ENCODE assay signal across 8 cellular contexts in the genomic region with DNA sequence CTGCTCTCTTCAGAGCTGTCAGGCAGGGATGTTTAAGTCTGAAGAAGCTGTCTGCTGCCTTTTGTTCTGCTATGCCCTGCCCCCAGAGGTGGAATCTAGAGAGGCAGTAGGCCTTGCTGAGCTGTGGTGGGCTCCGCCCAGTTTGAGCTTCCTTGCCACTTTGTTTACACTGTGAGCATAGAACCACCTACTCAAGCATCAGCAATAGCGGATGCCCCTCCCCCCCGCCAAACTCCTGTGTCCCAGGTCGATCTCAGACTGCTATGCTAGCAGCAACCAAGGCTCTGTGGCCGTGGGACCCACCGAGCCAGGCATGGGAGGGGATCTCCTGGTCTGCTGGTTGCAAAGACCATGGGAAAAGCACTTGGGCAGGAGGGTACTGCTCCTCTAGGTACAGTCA.
DNase-seq lines count a peak whose midpoint lies in the region; ATAC-seq, FAIRE-seq and TF ChIP-seq lines count a peak whose summit lies in the region.
"Not testable (repeated sequence)": the region's sequence is repeated elsewhere in the genome, so short reads cannot be mapped to it uniquely, and the experiment has no call there.

No MANE protein-coding gene starts in this region.

- H3K27ac Mint-ChIP-seq in WTC11; activated CD8-positive, alpha-beta T cell treated with anti-CD3 and anti-CD28 coated beads for 36 hours; neural progenitor cell: not testable (repeated sequence)

- not testable (repeated sequence) for TF ChIP-seq POLR2A in H1 (IDR thresholded peaks at IDR 0.05; ENCODE audit: control extremely low read depth in 1 of 2, low read depth in 2 of 2, low read length in 2 of 2)

- not testable (repeated sequence) for FAIRE-seq in H1 (lab: Jason Lieb, UNC)

- H4K91ac ChIP-seq in H1 (replicated peaks; ENCODE audit: insufficient read length, low read length), result not testable (repeated sequence)

- H3K23ac ChIP-seq in H1 (ENCODE audit: insufficient read length), result not testable (repeated sequence)

- H3K9me3 Mint-ChIP-seq in WTC11 (peaks cover 30% of the 10 kb centered on the region), neural progenitor cell (peaks cover 22% of the 10 kb centered on the region)
- H3K9me3 Mint-ChIP-seq in activated CD8-positive, alpha-beta T cell treated with anti-CD3 and anti-CD28 coated beads for 36 hours, result peaks cover 12% of the 10 kb centered on the region

- H2BK12ac ChIP-seq in H1 (ENCODE audit: low read depth, low read length), result peak overlapping the region; percentile 92; the same call in 1 of the 2 replicates

- not testable (repeated sequence) for H2BK15ac ChIP-seq in H1 (ENCODE audit: low read length)

- H3K36me3 ChIP-seq in OCI-LY3 (replicated peaks; ENCODE audit: low read depth, low read length); H1 (ENCODE audit: control insufficient read depth in 2 of 4, insufficient read depth in 4 of 4, low read length in 3 of 4); neural progenitor cell: not testable (repeated sequence)

- DNase-seq in Daoy (ENCODE audit: low read depth), result peak; percentile 13
- peak; percentile 80 for DNase-seq in WTC11 (ENCODE audit: low spot score)
- peak; percentile 72 for DNase-seq in activated CD8-positive, alpha-beta T cell treated with anti-CD3 and anti-CD28 coated beads for 36 hours
- peak; percentile 78 for DNase-seq in activated effector memory CD4-positive, alpha-beta T cell treated with anti-CD3 and anti-CD28 coated beads, Interleukin-2, amount 50 U/mL, for 16 hours
- peak; percentile 31 to 63 for DNase-seq in H1 (ENCODE audit: low read depth in 1 of 2, low spot score in 2 of 2)
- peak; percentile 41 for DNase-seq in neural progenitor cell (ENCODE audit: low spot score)
- DNase-seq in stimulated activated CD8-positive, alpha-beta memory T cell treated with anti-CD3 and anti-CD28 coated beads, Interleukin-15, amount 100 ng/mL, for 1 hour (ENCODE audit: low read depth), result peak; percentile 4

- H3F3A ChIP-seq in neural progenitor cell (ENCODE audit: low read depth), result not testable (repeated sequence)

- H3K4ac ChIP-seq in H1 (replicated peaks; ENCODE audit: insufficient read length, low read depth, low read length), result not testable (repeated sequence)

- H3K27me3 Mint-ChIP-seq in WTC11 (ENCODE audit: low read depth); activated CD8-positive, alpha-beta T cell treated with anti-CD3 and anti-CD28 coated beads for 36 hours; neural progenitor cell (ENCODE audit: insufficient read depth, low read depth): not testable (repeated sequence)

- CTCF ChIA-PET in WTC11 (lab: Charles Lee) (interaction anchor here (1.0 to 2.6 kb wide), 5 partner anchors 11 to 95 kb away, joined by 5 to 15 read pairs (median 8); no protein-coding TSS in a partner anchor), H1 (lab: Charles Lee; ENCODE audit: partially characterized antibody) (interaction anchor here (0.6 to 2.8 kb wide), 9 partner anchors 11 to 260 kb away, joined by 3 to 9 read pairs (median 3); no protein-coding TSS in a partner anchor)
- CTCF ChIA-PET in activated CD8-positive, alpha-beta T cell treated with anti-CD3 and anti-CD28 coated beads for 36 hours (lab: Charles Lee), result interaction anchor here (1.4 to 2.0 kb wide), 2 partner anchors 93 to 94 kb away, joined by 5 read pairs; no protein-coding TSS in a partner anchor

- not testable (repeated sequence) for H2BK120ac ChIP-seq in H1 (replicated peaks; ENCODE audit: low read depth, low read length)

- 83% methylated on average over 6 of the region's 6 CpGs; no CpG with 5 or more reads in 1 of the 2 experiments for WGBS in H1 (ENCODE audit: extremely low coverage in 1 of 2, insufficient coverage in 1 of 2, insufficient read length in 1 of 2, insufficient replicate concordance in 2 of 2, low coverage in 1 of 2, low lambda C conversion rate in 2 of 2, missing lambda C conversion rate in 1 of 2), 2 experiments

- H3K56ac ChIP-seq in H1 (replicated peaks; ENCODE audit: insufficient read length, low read depth, low read length), result not testable (repeated sequence)

- H3K23me2 ChIP-seq in H1 (ENCODE audit: low read depth, low read length), result not testable (repeated sequence)

- H4K8ac ChIP-seq in H1 (ENCODE audit: extremely low read depth, insufficient read depth, low read length), result peak overlapping the region; percentile 9; the same call in 1 of the 2 replicates

- H3K4me2 ChIP-seq in OCI-LY3 (ENCODE audit: low read length), result 0 out of 2 replicates have a peak overlapping the region, but pooled peaks have one; percentile 12
- not testable (repeated sequence) for H3K4me2 ChIP-seq in H1 (ENCODE audit: insufficient read depth in 1 of 2, low read depth in 2 of 2, low read length in 2 of 2); neural progenitor cell

- not testable (repeated sequence) for H3K79me2 ChIP-seq in OCI-LY3 (ENCODE audit: low read length); H1 (ENCODE audit: control insufficient read depth in 1 of 2, insufficient read depth in 2 of 2, low read length in 2 of 2); neural progenitor cell (ENCODE audit: low read depth)

- intact Hi-C loops in activated CD8-positive, alpha-beta T cell treated with anti-CD3 and anti-CD28 coated beads for 36 hours (cut with micrococcal nuclease), result not testable (repeated sequence)

- peak overlapping the region; percentile 78 for H3K18ac ChIP-seq in H1 (ENCODE audit: extremely low read depth, low read length)

- POLR2A ChIA-PET in WTC11 (lab: Charles Lee); H1 (lab: Charles Lee; ENCODE audit: partially characterized antibody): not testable (repeated sequence)
- POLR2A ChIA-PET in activated CD8-positive, alpha-beta T cell treated with anti-CD3 and anti-CD28 coated beads for 36 hours (lab: Charles Lee), result interaction anchor here (1.6 kb wide), 1 partner anchor 16 kb away, joined by 3 read pairs; no protein-coding TSS in a partner anchor

- peaks cover 19% of the 10 kb centered on the region for H3K36me3 Mint-ChIP-seq in WTC11
- H3K36me3 Mint-ChIP-seq in activated CD8-positive, alpha-beta T cell treated with anti-CD3 and anti-CD28 coated beads for 36 hours (ENCODE audit: low read depth); neural progenitor cell: not testable (repeated sequence)

- ATAC-seq in WTC11, result peak; percentile 62
- not testable (repeated sequence) for ATAC-seq in activated CD8-positive, alpha-beta T cell treated with anti-CD3 and anti-CD28 coated beads for 36 hours

- H4K5ac ChIP-seq in H1 (ENCODE audit: insufficient read length, low read depth, low read length), result peak overlapping the region; percentile 48

- not testable (repeated sequence) for H3K9ac ChIP-seq in OCI-LY3 (ENCODE audit: low read length); H1 (replicated peaks in 1 of 4; ENCODE audit: extremely low read depth in 1 of 4, low read depth in 3 of 4, low read length in 3 of 4); neural progenitor cell

- H3K4me3 Mint-ChIP-seq in WTC11; activated CD8-positive, alpha-beta T cell treated with anti-CD3 and anti-CD28 coated beads for 36 hours; neural progenitor cell: not testable (repeated sequence)

- H3K4me3 ChIP-seq in OCI-LY3 (ENCODE audit: low read length); H1 (ENCODE audit: extremely low read depth in 1 of 4, insufficient read depth in 2 of 4, low read depth in 3 of 4, low read length in 4 of 4); neural progenitor cell: not testable (repeated sequence)

- peak in 1 of 2 experiments; percentile 11; a peak in 1 of 4 replicates for TF ChIP-seq RAD21 in H1 (IDR thresholded peaks at IDR 0.05 in 1 of 2, conservative IDR thresholded peaks at IDR 0.05 in 1 of 2; ENCODE audit: low read depth in 2 of 2, low read length in 2 of 2)

- H3K9me3 ChIP-seq in OCI-LY3 (ENCODE audit: insufficient read depth, low read length); H1 (ENCODE audit: insufficient read depth in 2 of 2, low read depth in 1 of 2, low read length in 1 of 2); neural progenitor cell (ENCODE audit: low read depth): not testable (repeated sequence)

- not testable (repeated sequence) for H4K20me1 ChIP-seq in OCI-LY3 (ENCODE audit: insufficient read depth, low read length); H1 (replicated peaks in 1 of 2; ENCODE audit: control insufficient read depth in 1 of 2, insufficient read depth in 2 of 2, low read length in 2 of 2); neural progenitor cell (ENCODE audit: low read depth)

- not testable (repeated sequence) for TF ChIP-seq EP300 in H1 (IDR thresholded peaks at IDR 0.05; ENCODE audit: borderline replicate concordance in 1 of 2, low read depth in 2 of 2, low read length in 2 of 2)

- peaks cover 34% of the 10 kb centered on the region for H3K4me1 Mint-ChIP-seq in WTC11
- peaks cover 12% of the 10 kb centered on the region for H3K4me1 Mint-ChIP-seq in activated CD8-positive, alpha-beta T cell treated with anti-CD3 and anti-CD28 coated beads for 36 hours (ENCODE audit: low read depth)
- H3K4me1 Mint-ChIP-seq in neural progenitor cell, result peaks cover 13% of the 10 kb centered on the region

- not testable (repeated sequence) for H3K14ac ChIP-seq in H1 (ENCODE audit: insufficient read length)

- H3K4me1 ChIP-seq in OCI-LY3 (ENCODE audit: low read length) (peaks cover 17% of the 10 kb centered on the region), neural progenitor cell (peaks cover 11% of the 10 kb centered on the region)
- H3K4me1 ChIP-seq in H1 (replicated peaks in 1 of 4; ENCODE audit: control insufficient read depth in 3 of 4, insufficient read depth in 4 of 4, low read length in 3 of 4), result not testable (repeated sequence)

- H2BK5ac ChIP-seq in H1 (ENCODE audit: low read depth, low read length), result peak overlapping the region; percentile 63; the same call in 1 of the 2 replicates

- H3K27me3 ChIP-seq in OCI-LY3 (ENCODE audit: low read depth, low read length); H1 (replicated peaks in 1 of 4; ENCODE audit: control insufficient read depth in 3 of 4, extremely low read depth in 1 of 4, insufficient read depth in 3 of 4, low read length in 3 of 4); neural progenitor cell: not testable (repeated sequence)

- not testable (repeated sequence) for H3K79me1 ChIP-seq in H1 (ENCODE audit: low read depth, low read length)

- peak overlapping the region; percentile 93; the same call in 1 of the 2 replicates for H2BK20ac ChIP-seq in H1 (ENCODE audit: low read length)

- 0 out of 2 replicates have a peak overlapping the region, but pooled peaks have one; percentile 92 for H2AK5ac ChIP-seq in H1 (ENCODE audit: low read depth, low read length)

- not testable (repeated sequence) for H3K27ac ChIP-seq in OCI-LY3 (ENCODE audit: low read length); H1 (ENCODE audit: low read depth, low read length); neural progenitor cell

- H2AFZ ChIP-seq in OCI-LY3 (ENCODE audit: low read depth, low read length) (0 out of 2 replicates have a peak overlapping the region, but pooled peaks have one; percentile 31), H1 (ENCODE audit: low read length) (peak overlapping the region; percentile 85; the same call in 1 of the 2 replicates), neural progenitor cell (replicated peaks) (peak overlapping the region; percentile 72)

- not testable (repeated sequence) for TF ChIP-seq CTCF in OCI-LY3 (IDR thresholded peaks at IDR 0.05; ENCODE audit: low read depth, low read length); WTC11 (IDR thresholded peaks at IDR 0.05); activated CD8-positive, alpha-beta T cell treated with anti-CD3 and anti-CD28 coated beads for 36 hours (IDR thresholded peaks at IDR 0.05); H1 (IDR thresholded peaks at IDR 0.05; ENCODE audit: control extremely low read depth in 1 of 3, insufficient read depth in 1 of 3, low read depth in 1 of 3, low read length in 3 of 3)
- peak; percentile 10 for TF ChIP-seq CTCF in neural progenitor cell (IDR thresholded peaks at IDR 0.05)

Comparison
In these comparisons a context has a peak if more than half of its experiments do, and no peak if none do; other contexts are left out.
1. DNase-seq: peak in every context shown above with its lines; median percentile 80 in WTC11; 78 in activated effector memory CD4-positive, alpha-beta T cell treated with anti-CD3 and anti-CD28 coated beads, Interleukin-2, amount 50 U/mL, for 16 hours; 72 in activated CD8-positive, alpha-beta T cell treated with anti-CD3 and anti-CD28 coated beads for 36 hours; 47 in H1; 41 in neural progenitor cell; 13 in Daoy; 4 in stimulated activated CD8-positive, alpha-beta memory T cell treated with anti-CD3 and anti-CD28 coated beads, Interleukin-15, amount 100 ng/mL, for 1 hour.
2. H2AFZ ChIP-seq: peak in every context shown above with its lines; median percentile 85 in H1; 72 in neural progenitor cell; 31 in OCI-LY3.